In genomic region chr7:81618400-81619014, GRCh38 we compare ENCODE assay signal across 12 cellular contexts.
A peak's percentile ranks its signal among the peaks of the same experiment; 100 is the strongest.
DNase-seq lines count a peak whose midpoint lies in the region; ATAC-seq and TF ChIP-seq lines count a peak whose summit lies in the region.
"Had no signal": no experiment of that assay in that cellular context is flagged by ENCODE, and none has a peak within 500 bp of the region (broad histone marks: within the 10 kb centered on the region; RNA-seq: fewer than 3 reads in every experiment).

No MANE protein-coding gene starts in this region.

- intact Hi-C loops in Right ventricle myocardium inferior (cut with DNase I) = no loop called here

- ATAC-seq in Right ventricle myocardium inferior (no peak), GM21723 (IDR thresholded peaks at IDR 0.05; ENCODE audit: unreplicated experiment) (no peak)

- TF ChIP-seq CTCF in AG09319 (IDR thresholded peaks at IDR 0.05; ENCODE audit: low read depth, low read length) = no peak
- TF ChIP-seq CTCF in kidney epithelial cell (IDR thresholded peaks at IDR 0.05; ENCODE audit: insufficient read depth, low read length, poor library complexity, severe bottlenecking) = no peak

- DNase-seq in AG09319 (ENCODE audit: extremely low read depth, low read depth) (peak; percentile 66), M059J (ENCODE audit: low read depth) (peak; percentile 92), astrocyte of the hippocampus (ENCODE audit: low read depth, low spot score) (peak; percentile 90), kidney epithelial cell (ENCODE audit: low read depth) (peak; percentile 74), Ammon's horn (ENCODE audit: low spot score) (no peak), Right ventricle myocardium inferior (ENCODE audit: missing footprints) (no peak), superior temporal gyrus (ENCODE audit: extremely low spot score) (no peak)
- DNase-seq: activated CD8-positive, alpha-beta memory T cell treated with anti-CD3 and anti-CD28 coated beads, Interleukin-2, amount 50 U/mL, for 48 hours; NCI-H2029; ovary had no signal

- no peak overlapping the region for H3K4me3 ChIP-seq in kidney epithelial cell (ENCODE audit: low read depth, low read length)
- H3K4me3 ChIP-seq: HAP-1, ovary had no signal

- no peaks in the 10 kb centered on the region for H3K36me3 ChIP-seq in kidney epithelial cell (ENCODE audit: control insufficient read depth, insufficient read depth, low read length)
- H3K36me3 ChIP-seq: HAP-1, ovary had no signal

- H3K27me3 ChIP-seq in kidney epithelial cell (ENCODE audit: control insufficient read depth, insufficient read depth, low read length) = no peaks in the 10 kb centered on the region
- H3K27me3 ChIP-seq: ovary had no signal

Comparison
In these comparisons a context has a peak if more than half of its experiments do, and no peak if none do; other contexts are left out.
1. DNase-seq: peak in AG09319 (single experiment), M059J (single experiment), astrocyte of the hippocampus (single experiment) and kidney epithelial cell (single experiment); none in Ammon's horn (single experiment), Right ventricle myocardium inferior (single experiment) and superior temporal gyrus (single experiment).